ENCODE assay signal across 30 cellular contexts in the genomic region with DNA sequence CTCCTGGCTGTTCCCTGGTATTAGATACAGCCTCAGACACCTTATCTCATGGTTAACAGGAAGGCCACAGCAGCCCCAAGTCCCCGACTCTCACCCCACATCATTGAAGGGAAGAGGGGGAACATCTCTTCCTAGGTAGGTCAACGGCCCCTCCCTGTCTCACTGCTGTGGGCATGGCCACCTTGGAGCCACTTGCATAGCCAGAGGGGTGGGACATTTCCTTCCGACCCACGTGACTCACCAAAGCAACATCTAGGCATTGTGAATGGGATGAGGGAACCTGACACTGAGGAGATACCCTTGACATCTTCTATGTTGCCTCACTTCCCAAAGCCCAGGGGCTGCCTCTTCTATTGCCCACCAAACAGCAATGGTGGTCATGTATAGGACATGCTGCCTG.
A peak's percentile ranks its signal among the peaks of the same experiment; 100 is the strongest.
DNase-seq lines count a peak whose midpoint lies in the region; ATAC-seq, FAIRE-seq and TF ChIP-seq lines count a peak whose summit lies in the region.
"Had no signal": no experiment of that assay in that cellular context is flagged by ENCODE, and none has a peak within 500 bp of the region (broad histone marks: within the 10 kb centered on the region; RNA-seq: fewer than 3 reads in every experiment).

No MANE protein-coding gene starts in this region.

- peak; percentile 21 for ATAC-seq in stimulated activated effector memory CD8-positive, alpha-beta T cell treated with anti-CD3 and anti-CD28 coated beads, Interleukin-12 subunit alpha, Interleukin-12 subunit beta, amount 100 ng/mL, for 72 hours
- ATAC-seq in GM21619 (IDR thresholded peaks at IDR 0.05; ENCODE audit: unreplicated experiment) = no peak
- ATAC-seq: A549; CD8-positive, alpha-beta T cell had no signal

- no peak for TF ChIP-seq CTCF in bronchial epithelial cell (IDR thresholded peaks at IDR 0.05; ENCODE audit: insufficient read depth, low read length, severe bottlenecking)

- peak; percentile 68 for FAIRE-seq in bronchial epithelial cell (lab: Jason Lieb, UNC)
- FAIRE-seq: A204.1, A549, D721Med had no signal

- H3K27me3 ChIP-seq in bronchial epithelial cell (ENCODE audit: control insufficient read depth, insufficient read depth, low read length) = no peaks in the 10 kb centered on the region
- H3K27me3 ChIP-seq: BE2C; BLaER1; BLaER1 treated with 17β-estradiol and CSF1 and Interleukin-3, amounts not matched to agents 10 nM and 100 nM had no signal

- H3K36me3 Mint-ChIP-seq in stimulated activated effector memory CD8-positive, alpha-beta T cell treated with anti-CD3 and anti-CD28 coated beads, Interleukin-12 subunit alpha, Interleukin-12 subunit beta, amount 100 ng/mL, for 72 hours = no peaks in the 10 kb centered on the region
- H3K36me3 Mint-ChIP-seq: CD14-positive monocyte; CD4-positive, alpha-beta memory T cell; CD4-positive, CD25-positive, alpha-beta regulatory T cell; CD8-positive, alpha-beta memory T cell; CD8-positive, alpha-beta T cell had no signal

- H3K9me3 Mint-ChIP-seq in stimulated activated effector memory CD8-positive, alpha-beta T cell treated with anti-CD3 and anti-CD28 coated beads, Interleukin-12 subunit alpha, Interleukin-12 subunit beta, amount 100 ng/mL, for 72 hours = no peaks in the 10 kb centered on the region

- no peak overlapping the region for H3K27ac Mint-ChIP-seq in stimulated activated effector memory CD8-positive, alpha-beta T cell treated with anti-CD3 and anti-CD28 coated beads, Interleukin-12 subunit alpha, Interleukin-12 subunit beta, amount 100 ng/mL, for 72 hours
- H3K27ac Mint-ChIP-seq: B cell; CD14-positive monocyte; CD4-positive, alpha-beta memory T cell; CD4-positive, alpha-beta T cell; CD4-positive, CD25-positive, alpha-beta regulatory T cell; CD8-positive, alpha-beta memory T cell; CD8-positive, alpha-beta T cell had no signal

- no peaks in the 10 kb centered on the region for H3K4me1 Mint-ChIP-seq in stimulated activated effector memory CD8-positive, alpha-beta T cell treated with anti-CD3 and anti-CD28 coated beads, Interleukin-12 subunit alpha, Interleukin-12 subunit beta, amount 100 ng/mL, for 72 hours
- H3K4me1 Mint-ChIP-seq: B cell; CD14-positive monocyte; CD4-positive, alpha-beta memory T cell; CD4-positive, CD25-positive, alpha-beta regulatory T cell; CD8-positive, alpha-beta memory T cell had no signal

- H3K36me3 ChIP-seq in bronchial epithelial cell (ENCODE audit: control insufficient read depth, insufficient read depth, low read length) = no peaks in the 10 kb centered on the region
- H3K36me3 ChIP-seq: BE2C; BLaER1; BLaER1 treated with 17β-estradiol and CSF1 and Interleukin-3, amounts not matched to agents 10 nM and 100 nM had no signal

- DNase-seq in bronchial epithelial cell (ENCODE audit: low read depth) (no peak), C1 segment of cervical spinal cord (lab: John Stamatoyannopoulos, UW) (no peak)
- no peak for DNase-seq in stimulated activated effector memory CD8-positive, alpha-beta T cell treated with anti-CD3 and anti-CD28 coated beads, Interleukin-12 subunit alpha, Interleukin-12 subunit beta, amount 100 ng/mL, for 72 hours (ENCODE audit: low spot score in 2 of 2)
- DNase-seq: 8988T; ACHN; AML-193; BE2C; Caco-2; Calu3; CD4-positive, alpha-beta memory T cell; CD4-positive, alpha-beta T cell; CD4-positive, CD25-positive, alpha-beta regulatory T cell; CD8-positive, alpha-beta memory T cell; CD8-positive, alpha-beta T cell; COR-L47; DMS 273 treated with DMSO at 0.1 percent for 48 hours; DMS153; DMS53; DMS79; DMS79 treated with DMSO at 0.1 percent for 48 hours; DND-41; EL had no signal

- H3K4me3 Mint-ChIP-seq in stimulated activated effector memory CD8-positive, alpha-beta T cell treated with anti-CD3 and anti-CD28 coated beads, Interleukin-12 subunit alpha, Interleukin-12 subunit beta, amount 100 ng/mL, for 72 hours = no peak overlapping the region
- H3K4me3 Mint-ChIP-seq: B cell; CD14-positive monocyte; CD4-positive, alpha-beta memory T cell; CD4-positive, alpha-beta T cell; CD4-positive, CD25-positive, alpha-beta regulatory T cell; CD8-positive, alpha-beta memory T cell; CD8-positive, alpha-beta T cell had no signal

- no peak overlapping the region for H3K4me3 ChIP-seq in bronchial epithelial cell (ENCODE audit: low read depth, low read length)
- H3K4me3 ChIP-seq: A549; BLaER1; BLaER1 treated with 17β-estradiol and CSF1 and Interleukin-3, amounts not matched to agents 10 nM and 100 nM had no signal
